In the genomic region with DNA sequence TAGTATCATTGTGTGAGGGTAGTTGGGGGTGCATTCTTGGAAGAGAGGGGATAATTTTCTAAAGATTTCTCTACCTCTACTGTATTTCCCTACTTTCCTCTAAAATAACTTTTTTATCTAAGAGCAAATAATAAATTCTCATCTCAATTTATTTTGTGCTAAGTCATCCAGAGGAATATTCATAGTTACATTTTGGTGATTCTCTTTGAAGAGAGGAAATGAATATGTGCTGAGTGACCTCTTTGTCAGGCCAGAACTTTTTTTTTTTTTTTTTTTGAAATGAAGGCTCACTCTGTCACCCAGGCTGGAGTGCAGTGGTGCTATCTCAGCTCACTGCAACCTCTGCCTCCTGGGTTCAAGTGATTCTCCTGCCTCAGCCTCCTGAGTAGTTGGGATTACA, we compare ENCODE assay signal across 12 cellular contexts. TPM values are rescaled to one million over a fixed set of nuclear protein-coding genes. Genes with fewer than 3 reads are reported as not detected.
"Had no signal": no experiment of that assay in that cellular context is flagged by ENCODE, and none has a peak within 500 bp of the region (broad histone marks: within the 10 kb centered on the region; RNA-seq: fewer than 3 reads in every experiment).

No MANE protein-coding gene starts in this region.

- H3K27ac ChIP-seq: dorsolateral prefrontal cortex, gastrocnemius medialis, hepatocyte, pancreas had no signal

- H3K79me2 ChIP-seq: hepatocyte had no signal

- H2AFZ ChIP-seq: hepatocyte had no signal

- ATAC-seq: gastrocnemius medialis, left ventricle myocardium superior, pancreas had no signal

- H3K4me2 ChIP-seq: hepatocyte had no signal

- FAIRE-seq: kidney, pancreas had no signal

- H3K27me3 ChIP-seq: dorsolateral prefrontal cortex, gastrocnemius medialis, hepatocyte, pancreas, uterus had no signal

- H3K4me3 ChIP-seq: dorsolateral prefrontal cortex, gastrocnemius medialis, hepatocyte, pancreas, uterus had no signal

- H3K9me3 ChIP-seq: gastrocnemius medialis, pancreas, uterus had no signal

- DNase-seq: activated CD4-positive, alpha-beta T cell treated with anti-CD3 and anti-CD28 coated beads, Interleukin-2, amount 10 ng/mL, durations not matched to agents 7 days and 5 days; activated CD4-positive, CD25-positive, alpha-beta regulatory T cell; activated CD8-positive, alpha-beta memory T cell treated with anti-CD3 and anti-CD28 coated beads for 24 hours; amniotic stem cell; dorsolateral prefrontal cortex; gastrocnemius medialis; kidney; left ventricle myocardium superior; pancreas; T-helper 2 cell; uterus had no signal

- H3K36me3 ChIP-seq: gastrocnemius medialis, pancreas, uterus had no signal

- H3K4me1 ChIP-seq: gastrocnemius medialis, pancreas had no signal

RNA-seq across cellular contexts. Expression of a gene that starts 15.1 kb away (rescaled TPM):
- total RNA-seq: activated CD4-positive, alpha-beta T cell treated with anti-CD3 and anti-CD28 coated beads, Interleukin-2, amount 10 ng/mL, durations not matched to agents 7 days and 5 days had no signal
